In genomic region chr10:62050627-62050924, GRCh38 we compare ENCODE assay signal across 8 cellular contexts.
DNase-seq lines count a peak whose midpoint lies in the region; ATAC-seq and TF ChIP-seq lines count a peak whose summit lies in the region.

No MANE protein-coding gene starts in this region.

- TF ChIP-seq CTCF in GM12875 (IDR thresholded peaks at IDR 0.05; ENCODE audit: borderline replicate concordance, insufficient read depth, low read depth, low read length) = no peak
- TF ChIP-seq CTCF in foreskin keratinocyte (conservative IDR thresholded peaks at IDR 0.05) = no peak

- H3K4me3 Mint-ChIP-seq in activated CD4-positive, alpha-beta memory T cell treated with anti-CD3 and anti-CD28 coated beads, Interleukin-2, amount 10 ng/mL, durations not matched to agents 7 days and 5 days = peak overlapping the region; percentile 98

- peaks cover 2% of the 10 kb centered on the region for H3K9me3 Mint-ChIP-seq in activated CD4-positive, alpha-beta memory T cell treated with anti-CD3 and anti-CD28 coated beads, Interleukin-2, amount 10 ng/mL, durations not matched to agents 7 days and 5 days

- H3K4me3 ChIP-seq in GM12875 (ENCODE audit: low read depth, low read length) (peak overlapping the region; percentile 24), skeletal muscle tissue (ENCODE audit: low read length in 3 of 3) (peak overlapping the region; percentile 68 to 80 (median 77))

- peaks cover 75% of the 10 kb centered on the region for H3K4me1 Mint-ChIP-seq in activated CD4-positive, alpha-beta memory T cell treated with anti-CD3 and anti-CD28 coated beads, Interleukin-2, amount 10 ng/mL, durations not matched to agents 7 days and 5 days

- peaks cover 52% of the 10 kb centered on the region for H3K4me1 ChIP-seq in foreskin keratinocyte
- peaks cover 58 to 79% (median 69%) of the 10 kb centered on the region in 3 donors for H3K4me1 ChIP-seq in skeletal muscle tissue (ENCODE audit: control insufficient read depth in 3 of 3, insufficient read depth in 3 of 3, low read length in 3 of 3)

- no peaks in the 10 kb centered on the region for H3K9me3 ChIP-seq in skeletal muscle tissue (ENCODE audit: control insufficient read depth in 3 of 3, low read length in 3 of 3)

- peak overlapping the region; percentile 99 for H3K27ac Mint-ChIP-seq in activated CD4-positive, alpha-beta memory T cell treated with anti-CD3 and anti-CD28 coated beads, Interleukin-2, amount 10 ng/mL, durations not matched to agents 7 days and 5 days

- no peak for DNase-seq in activated CD4-positive, alpha-beta memory T cell treated with anti-CD3 and anti-CD28 coated beads, Interleukin-2, amount 10 ng/mL, durations not matched to agents 7 days and 5 days
- DNase-seq in foreskin keratinocyte (no peak), NCI-H345 (lab: John Stamatoyannopoulos, UW) (no peak), putamen (ENCODE audit: low spot score) (no peak), NCI-H748 (lab: John Stamatoyannopoulos, UW; ENCODE audit: unreplicated experiment) (no peak)

- no peaks in the 10 kb centered on the region for H3K27me3 Mint-ChIP-seq in activated CD4-positive, alpha-beta memory T cell treated with anti-CD3 and anti-CD28 coated beads, Interleukin-2, amount 10 ng/mL, durations not matched to agents 7 days and 5 days

- no peak for ATAC-seq in foreskin keratinocyte
- ATAC-seq in GM21360 (IDR thresholded peaks at IDR 0.05; ENCODE audit: unreplicated experiment) = no peak

- CTCF ChIA-PET in activated CD4-positive, alpha-beta memory T cell treated with anti-CD3 and anti-CD28 coated beads, Interleukin-2, amount 10 ng/mL, durations not matched to agents 7 days and 5 days (lab: Charles Lee) = interaction anchor here (0.6 to 9.9 kb wide), 12 partner anchors 12 to 214 kb away, joined by 3 to 112 read pairs (median 8); partner anchors contain the start of gene ARID5B

- H3K9ac ChIP-seq in skeletal muscle tissue (ENCODE audit: low read depth in 1 of 3, low read length in 3 of 3) = peak overlapping the region; percentile 78 to 99 (median 85)

- H3K27me3 ChIP-seq in foreskin keratinocyte (no peaks in the 10 kb centered on the region), skeletal muscle tissue (ENCODE audit: control insufficient read depth in 3 of 3, insufficient read depth in 3 of 3, low read length in 3 of 3) (no peaks in the 10 kb centered on the region)

- H3K27ac ChIP-seq in foreskin keratinocyte = peak overlapping the region; percentile 82
- peak overlapping the region; percentile 96 for H3K27ac ChIP-seq in skeletal muscle tissue (ENCODE audit: low read depth, low read length)

- POLR2A ChIA-PET in activated CD4-positive, alpha-beta memory T cell treated with anti-CD3 and anti-CD28 coated beads, Interleukin-2, amount 10 ng/mL, durations not matched to agents 7 days and 5 days (lab: Charles Lee) = interaction anchor here (0.7 to 21.1 kb wide), 27 partner anchors 10 to 1216 kb away, joined by 3 to 785 read pairs (median 17); partner anchors contain the start of genes ADO, ARID5B and RTKN2

- H3K36me3 Mint-ChIP-seq in activated CD4-positive, alpha-beta memory T cell treated with anti-CD3 and anti-CD28 coated beads, Interleukin-2, amount 10 ng/mL, durations not matched to agents 7 days and 5 days (ENCODE audit: low read depth) = peaks cover 73% of the 10 kb centered on the region

- H3K36me3 ChIP-seq in skeletal muscle tissue (ENCODE audit: control insufficient read depth in 3 of 3, insufficient read depth in 3 of 3, low read length in 3 of 3) = peaks cover 12 to 26% (median 12%) of the 10 kb centered on the region in 3 donors
